17 cellular contexts compared by ENCODE assay signal in genomic region chr15:68668926-68669600, GRCh38.
A peak's percentile ranks its signal among the peaks of the same experiment; 100 is the strongest.
DNase-seq lines count a peak whose midpoint lies in the region; ATAC-seq and TF ChIP-seq lines count a peak whose summit lies in the region.
"Had no signal": no experiment of that assay in that cellular context is flagged by ENCODE, and none has a peak within 500 bp of the region (broad histone marks: within the 10 kb centered on the region; RNA-seq: fewer than 3 reads in every experiment).

No MANE protein-coding gene starts in this region.

- peak overlapping the region; percentile 24 for H3K27ac ChIP-seq in BLaER1
- H3K27ac ChIP-seq in HEK293 (ENCODE audit: extremely low read depth, low read depth, low read length): no peak overlapping the region
- no peak overlapping the region for H3K27ac ChIP-seq in coronary artery
- H3K27ac ChIP-seq in spleen: no peak overlapping the region

- no peak for TF ChIP-seq POLR2A in spleen (IDR thresholded peaks at IDR 0.05)

- no peak for ATAC-seq in mucosa of descending colon
- ATAC-seq: HepG2 had no signal

- POLR2A ChIA-PET in HEK293 (lab: Yijun Ruan, JAX): no interaction called here

- peak overlapping the region; percentile 48 for H3K4me2 ChIP-seq in BLaER1

- 66 to 79% (median 74%) methylated on average over 11 of the region's 11 CpGs for WGBS in spleen, 5 donors

- no peak for TF ChIP-seq CTCF in HEK293 (tag by site-specific recombination; IDR thresholded peaks at IDR 0.05)
- no peak for TF ChIP-seq CTCF in coronary artery (IDR thresholded peaks at IDR 0.05)
- no peak for TF ChIP-seq CTCF in spleen (IDR thresholded peaks at IDR 0.05 in 8 of 11, conservative IDR thresholded peaks at IDR 0.05 in 3 of 11)
- no peak for TF ChIP-seq CTCF in mucosa of descending colon (IDR thresholded peaks at IDR 0.05)

- intact Hi-C loops in spleen (cut with DNase I; ENCODE audit: low total_unique reads): no loop called here
- intact Hi-C loops in mucosa of descending colon (cut with DNase I, micrococcal nuclease): no loop called here

- H4K20me1 ChIP-seq in BLaER1: no peaks in the 10 kb centered on the region

- H3K4me3 ChIP-seq in BLaER1: no peak overlapping the region
- H3K4me3 ChIP-seq in HEK293 (ENCODE audit: low read depth, low read length): no peak overlapping the region
- no peak overlapping the region for H3K4me3 ChIP-seq in coronary artery
- no peak overlapping the region for H3K4me3 ChIP-seq in spleen
- H3K4me3 ChIP-seq in mucosa of descending colon: no peak overlapping the region

- H3K36me3 ChIP-seq in BLaER1 (no peaks in the 10 kb centered on the region), HEK293 (ENCODE audit: control insufficient read depth in 2 of 2, insufficient read depth in 1 of 2, low read length in 2 of 2) (no peaks in the 10 kb centered on the region), spleen (no peaks in the 10 kb centered on the region), mucosa of descending colon (ENCODE audit: low read depth) (no peaks in the 10 kb centered on the region)

- DNase-seq in coronary artery (ENCODE audit: low spot score): peak; percentile 50
- DNase-seq in spleen: peak; percentile 55
- DNase-seq in mucosa of descending colon: no peak
- DNase-seq in activated CD4-positive, alpha-beta T cell treated with anti-CD3 and anti-CD28 coated beads for 1 hour: no peak
- DNase-seq in NCI-H1436 treated with DMSO at 0.1 percent for 48 hours (lab: John Stamatoyannopoulos, UW): no peak
- DNase-seq: ACHN, DMS79, KG1, MV-4-11, NCI-H187, NCI-H2227 treated with DMSO at 0.1 percent for 48 hours, NCI-H510A treated with DMSO at 0.1 percent for 48 hours, NCI-H774, SHP77 treated with DMSO at 0.1 percent for 48 hours had no signal

- no peaks in the 10 kb centered on the region for H3K27me3 ChIP-seq in BLaER1
- H3K27me3 ChIP-seq in spleen (replicated peaks in 1 of 7): peaks cover 0 to 17% (median 0%) of the 10 kb centered on the region in 7 donors

- H3K9me3 ChIP-seq in BLaER1 (no peaks in the 10 kb centered on the region), HEK293 (ENCODE audit: control insufficient read depth, insufficient read depth, low read depth, low read length) (no peaks in the 10 kb centered on the region), spleen (peaks cover 0 to 1% (median 0%) of the 10 kb centered on the region in 8 donors), mucosa of descending colon (no peaks in the 10 kb centered on the region)

- CTCF ChIA-PET in HEK293 (lab: Yijun Ruan, JAX): interaction anchor here (0.6 to 12.2 kb wide), 5 partner anchors 83 to 118 kb away, joined by 3 to 421 read pairs (median 3); no protein-coding TSS in a partner anchor

- peaks cover 64% of the 10 kb centered on the region for H3K4me1 ChIP-seq in BLaER1
- H3K4me1 ChIP-seq in HEK293 (ENCODE audit: control insufficient read depth, insufficient read depth, low read length): no peaks in the 10 kb centered on the region
- peaks cover 2 to 26% (median 11%) of the 10 kb centered on the region in 6 donors for H3K4me1 ChIP-seq in spleen
- no peaks in the 10 kb centered on the region for H3K4me1 ChIP-seq in mucosa of descending colon (ENCODE audit: low read depth)

- H3K9ac ChIP-seq in BLaER1: no peak overlapping the region

TF ChIP-seq in HEK293, 187 proteins besides CTCF, POLR2A, EP300 and RAD21:
- TF ChIP-seq ZNF366 (tag by site-specific recombination; conservative IDR thresholded peaks at IDR 0.05) (peak; percentile 94), ZNF354C (tag by site-specific recombination; IDR thresholded peaks at IDR 0.05; ENCODE audit: borderline replicate concordance, low read depth) (no peak), ZNF211 (tag by site-specific recombination; IDR thresholded peaks at IDR 0.05; ENCODE audit: low read depth) (no peak), SETDB1 (IDR thresholded peaks at IDR 0.05; ENCODE audit: insufficient read length, low read length) (no peak)

Comparison
In these comparisons a context has a peak if more than half of its experiments do, and no peak if none do; other contexts are left out.
1. DNase-seq: peak in coronary artery (single experiment) and spleen (single experiment); none in mucosa of descending colon (0 of 3), activated CD4-positive, alpha-beta T cell treated with anti-CD3 and anti-CD28 coated beads for 1 hour (single experiment) and NCI-H1436 treated with DMSO at 0.1 percent for 48 hours (single experiment).